ENCODE assay signal across 1 cellular context in genomic region chr9:129875687-129876395, GRCh38.
TF ChIP-seq lines count a peak whose summit lies in the region.

No MANE protein-coding gene starts in this region.

TF ChIP-seq in IMR-90, 13 proteins besides CTCF, POLR2A, EP300 and RAD21:
- no peak for TF ChIP-seq CEBPB (IDR thresholded peaks at IDR 0.05; ENCODE audit: low read depth, low read length)
- no peak for TF ChIP-seq SMC3 (IDR thresholded peaks at IDR 0.05; ENCODE audit: low read depth, low read length)
- no peak for TF ChIP-seq RCOR1 (IDR thresholded peaks at IDR 0.05; ENCODE audit: insufficient replicate concordance, low read length)
- TF ChIP-seq CHD1 (IDR thresholded peaks at IDR 0.05; ENCODE audit: low read depth, low read length), result no peak
- no peak for TF ChIP-seq MAFK (IDR thresholded peaks at IDR 0.05; ENCODE audit: low read depth, low read length)
- no peak for TF ChIP-seq MXI1 (IDR thresholded peaks at IDR 0.05; ENCODE audit: borderline replicate concordance, low read depth, low read length)
- TF ChIP-seq ELK1 (IDR thresholded peaks at IDR 0.05; ENCODE audit: borderline replicate concordance, low read depth, low read length), result no peak
- TF ChIP-seq FOS (IDR thresholded peaks at IDR 0.05; ENCODE audit: low read depth, low read length), result no peak
- no peak for TF ChIP-seq NFE2L2 (IDR thresholded peaks at IDR 0.05; ENCODE audit: low read depth, low read length)
- TF ChIP-seq RFX5 (IDR thresholded peaks at IDR 0.05; ENCODE audit: low read depth, low read length), result no peak
- no peak for TF ChIP-seq BHLHE40 (IDR thresholded peaks at IDR 0.05; ENCODE audit: low read depth, low read length)
- TF ChIP-seq, protein P1, sequence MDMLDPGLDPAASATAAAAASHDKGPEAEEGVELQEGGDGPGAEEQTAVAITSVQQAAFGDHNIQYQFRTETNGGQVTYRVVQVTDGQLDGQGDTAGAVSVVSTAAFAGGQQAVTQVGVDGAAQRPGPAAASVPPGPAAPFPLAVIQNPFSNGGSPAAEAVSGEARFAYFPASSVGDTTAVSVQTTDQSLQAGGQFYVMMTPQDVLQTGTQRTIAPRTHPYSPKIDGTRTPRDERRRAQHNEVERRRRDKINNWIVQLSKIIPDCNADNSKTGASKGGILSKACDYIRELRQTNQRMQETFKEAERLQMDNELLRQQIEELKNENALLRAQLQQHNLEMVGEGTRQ (IDR thresholded peaks at IDR 0.05; ENCODE audit: low read depth, low read length), result no peak
- no peak for TF ChIP-seq MAZ (IDR thresholded peaks at IDR 0.05; ENCODE audit: borderline replicate concordance, low read depth, low read length)
